ENCODE assay signal across 1 cellular context in the genomic region with DNA sequence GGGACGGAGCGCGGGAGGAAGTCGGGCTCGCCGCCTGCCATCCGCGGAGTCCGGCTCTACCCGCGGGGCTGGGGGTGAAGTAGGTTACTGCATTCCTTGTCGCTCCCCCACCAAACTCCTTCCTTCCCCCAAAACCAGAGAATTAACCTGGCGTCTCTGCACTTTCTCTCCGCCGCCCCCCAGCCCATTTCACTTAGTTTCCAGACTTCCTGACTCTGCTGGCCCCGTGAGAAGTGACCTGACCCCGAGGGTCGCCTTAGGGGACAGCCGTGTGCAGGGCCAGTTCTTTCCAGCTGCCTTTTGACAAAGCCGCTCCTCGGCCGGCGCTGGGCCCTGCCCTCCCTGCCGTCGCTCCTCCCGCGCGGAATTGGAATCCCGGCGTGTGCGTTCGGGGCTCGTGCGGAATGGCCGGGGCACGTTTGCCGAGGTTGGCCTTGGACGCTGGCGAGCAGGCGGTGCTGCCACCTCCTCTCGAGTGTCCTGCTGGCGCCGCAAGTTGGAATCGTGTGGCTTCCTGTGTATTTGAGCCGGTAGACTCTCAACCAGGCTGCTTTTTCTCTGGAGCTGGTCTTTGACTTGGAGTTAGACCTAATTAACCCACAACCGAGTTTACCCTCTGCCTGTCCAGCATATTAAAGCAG.
A peak's percentile ranks its signal among the peaks of the same experiment; 100 is the strongest.
TF ChIP-seq lines count a peak whose summit lies in the region.

No MANE protein-coding gene starts in this region.

TF ChIP-seq in HepG2, 621 proteins besides CTCF, POLR2A, EP300 and RAD21 (continued from another document):
- TF ChIP-seq SIN3A (IDR thresholded peaks at IDR 0.05; ENCODE audit: borderline replicate concordance, low read depth, low read length) (peak; percentile 94), CENPT (CRISPR knock-in tag; IDR thresholded peaks at IDR 0.05; ENCODE audit: low read depth) (0 out of 2 replicates have a peak, but pooled peaks have one; percentile 39), ZNF225 (CRISPR knock-in tag; IDR thresholded peaks at IDR 0.05) (peak; percentile 86; the same call in 1 of the 2 replicates), ZNF124 (CRISPR knock-in tag; IDR thresholded peaks at IDR 0.05) (peak; percentile 76; the same call in 1 of the 2 replicates), KLF15 (CRISPR knock-in tag; IDR thresholded peaks at IDR 0.05; ENCODE audit: borderline replicate concordance) (peak; percentile 94), TARDBP (CRISPR knock-in tag; IDR thresholded peaks at IDR 0.05) (peak; percentile 67; the same call in 1 of the 2 replicates), ZNF605 (CRISPR knock-in tag; IDR thresholded peaks at IDR 0.05) (peak; percentile 86), ZNF724P (CRISPR knock-in tag; IDR thresholded peaks at IDR 0.05; ENCODE audit: borderline replicate concordance) (peak; percentile 41; the same call in 1 of the 2 replicates), IRX3 (CRISPR knock-in tag; IDR thresholded peaks at IDR 0.05; ENCODE audit: borderline replicate concordance, low read depth) (peak; percentile 96; the same call in 1 of the 2 replicates), DBP (CRISPR knock-in tag; IDR thresholded peaks at IDR 0.05; ENCODE audit: not compliant biosample characterization) (peak; percentile 66), MAFK (conservative IDR thresholded peaks at IDR 0.05 in 1 of 2, IDR thresholded peaks at IDR 0.05 in 1 of 2; ENCODE audit: low read length in 2 of 2) (no peak)
- TF ChIP-seq, protein P1, sequence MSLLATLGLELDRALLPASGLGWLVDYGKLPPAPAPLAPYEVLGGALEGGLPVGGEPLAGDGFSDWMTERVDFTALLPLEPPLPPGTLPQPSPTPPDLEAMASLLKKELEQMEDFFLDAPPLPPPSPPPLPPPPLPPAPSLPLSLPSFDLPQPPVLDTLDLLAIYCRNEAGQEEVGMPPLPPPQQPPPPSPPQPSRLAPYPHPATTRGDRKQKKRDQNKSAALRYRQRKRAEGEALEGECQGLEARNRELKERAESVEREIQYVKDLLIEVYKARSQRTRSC (CRISPR knock-in tag; IDR thresholded peaks at IDR 0.05; ENCODE audit: low read depth) = 0 out of 2 replicates have a peak, but pooled peaks have one; percentile 76
- TF ChIP-seq, protein P2, sequence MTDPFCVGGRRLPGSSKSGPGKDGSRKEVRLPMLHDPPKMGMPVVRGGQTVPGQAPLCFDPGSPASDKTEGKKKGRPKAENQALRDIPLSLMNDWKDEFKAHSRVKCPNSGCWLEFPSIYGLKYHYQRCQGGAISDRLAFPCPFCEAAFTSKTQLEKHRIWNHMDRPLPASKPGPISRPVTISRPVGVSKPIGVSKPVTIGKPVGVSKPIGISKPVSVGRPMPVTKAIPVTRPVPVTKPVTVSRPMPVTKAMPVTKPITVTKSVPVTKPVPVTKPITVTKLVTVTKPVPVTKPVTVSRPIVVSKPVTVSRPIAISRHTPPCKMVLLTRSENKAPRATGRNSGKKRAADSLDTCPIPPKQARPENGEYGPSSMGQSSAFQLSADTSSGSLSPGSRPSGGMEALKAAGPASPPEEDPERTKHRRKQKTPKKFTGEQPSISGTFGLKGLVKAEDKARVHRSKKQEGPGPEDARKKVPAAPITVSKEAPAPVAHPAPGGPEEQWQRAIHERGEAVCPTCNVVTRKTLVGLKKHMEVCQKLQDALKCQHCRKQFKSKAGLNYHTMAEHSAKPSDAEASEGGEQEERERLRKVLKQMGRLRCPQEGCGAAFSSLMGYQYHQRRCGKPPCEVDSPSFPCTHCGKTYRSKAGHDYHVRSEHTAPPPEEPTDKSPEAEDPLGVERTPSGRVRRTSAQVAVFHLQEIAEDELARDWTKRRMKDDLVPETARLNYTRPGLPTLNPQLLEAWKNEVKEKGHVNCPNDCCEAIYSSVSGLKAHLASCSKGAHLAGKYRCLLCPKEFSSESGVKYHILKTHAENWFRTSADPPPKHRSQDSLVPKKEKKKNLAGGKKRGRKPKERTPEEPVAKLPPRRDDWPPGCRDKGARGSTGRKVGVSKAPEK (CRISPR knock-in tag; IDR thresholded peaks at IDR 0.05; ENCODE audit: borderline replicate concordance) = peak; percentile 95; the same call in 1 of the 2 replicates
